ENCODE assay signal across 28 cellular contexts in genomic region chr3:183027276-183027675, GRCh38.
"Had no signal": no experiment of that assay in that cellular context is flagged by ENCODE, and none has a peak within 500 bp of the region (broad histone marks: within the 10 kb centered on the region; RNA-seq: fewer than 3 reads in every experiment).

No MANE protein-coding gene starts in this region.

- H3K27me3 Mint-ChIP-seq: dendritic cell treated with granulocyte-macrophage colony-stimulating factor and Interleukin-4, amounts not matched to agents 40 ng/mL and 50 ng/mL, for 4 days; naive thymus-derived CD4-positive, alpha-beta T cell; progenitor cell of endocrine pancreas; stimulated activated naive CD8-positive, alpha-beta T cell treated with anti-CD3 and anti-CD28 coated beads, Interleukin-15, amount 100 ng/mL, for 72 hours had no signal

- H3K79me2 ChIP-seq: parathyroid adenoma had no signal

- H3K4me3 ChIP-seq: colonic mucosa, esophagus muscularis mucosa, gastrocnemius medialis, neural progenitor cell, smooth muscle cell, thyroid gland, vagina had no signal

- H3K27me3 ChIP-seq: colonic mucosa, esophagus muscularis mucosa, gastrocnemius medialis, neural progenitor cell, thyroid gland, vagina had no signal

- H3K27ac Mint-ChIP-seq: dendritic cell treated with granulocyte-macrophage colony-stimulating factor and Interleukin-4, amounts not matched to agents 40 ng/mL and 50 ng/mL, for 4 days; naive thymus-derived CD4-positive, alpha-beta T cell; nephron; neural progenitor cell; progenitor cell of endocrine pancreas had no signal

- H3K9me3 Mint-ChIP-seq: dendritic cell treated with granulocyte-macrophage colony-stimulating factor and Interleukin-4, amounts not matched to agents 40 ng/mL and 50 ng/mL, for 4 days; neural progenitor cell; stimulated activated naive CD8-positive, alpha-beta T cell treated with anti-CD3 and anti-CD28 coated beads, Interleukin-15, amount 100 ng/mL, for 72 hours had no signal

- DNase-seq: colonic mucosa; effector memory CD4-positive, alpha-beta T cell; foreskin fibroblast; gastrocnemius medialis; head of caudate nucleus; kidney; mammary epithelial cell; mesendoderm; midbrain; naive thymus-derived CD4-positive, alpha-beta T cell; stimulated activated CD4-positive, alpha-beta T cell treated with anti-CD3 and anti-CD28 coated beads, Interleukin-12 subunit alpha, Interleukin-12 subunit beta, amount 100 ng/mL, for 4 hours; stimulated activated CD4-positive, alpha-beta T cell treated with anti-CD3 and anti-CD28 coated beads, Interleukin-1b, Interleukin-23, amount 100 ng/mL, for 48 hours; stimulated activated CD4-positive, alpha-beta T cell treated with anti-CD3 and anti-CD28 coated beads, Interleukin-4, amount 100 ng/mL, for 1 hour; stimulated activated CD8-positive, alpha-beta memory T cell treated with anti-CD3 and anti-CD28 coated beads, Interleukin-4, amount 100 ng/mL, for 48 hours; stimulated activated naive CD4-positive, alpha-beta T cell; stimulated activated naive CD8-positive, alpha-beta T cell treated with anti-CD3 and anti-CD28 coated beads, Interleukin-15, amount 100 ng/mL, for 72 hours; thyroid gland; trophoblast cell had no signal

- H2AFZ ChIP-seq: neural progenitor cell, parathyroid adenoma had no signal

- H3K4me2 ChIP-seq: neural progenitor cell, smooth muscle cell had no signal

- H3K36me3 ChIP-seq: colonic mucosa had no signal

- H3K4me1 Mint-ChIP-seq: nephron; stimulated activated naive CD8-positive, alpha-beta T cell treated with anti-CD3 and anti-CD28 coated beads, Interleukin-15, amount 100 ng/mL, for 72 hours had no signal

- H3K4me1 ChIP-seq: colonic mucosa, esophagus muscularis mucosa, gastrocnemius medialis, neural progenitor cell, parathyroid adenoma, thyroid gland, vagina had no signal

- H3K9me3 ChIP-seq: colonic mucosa, gastrocnemius medialis, thyroid gland, vagina had no signal

- H3K4me3 Mint-ChIP-seq: dendritic cell treated with granulocyte-macrophage colony-stimulating factor and Interleukin-4, amounts not matched to agents 40 ng/mL and 50 ng/mL, for 4 days; naive thymus-derived CD4-positive, alpha-beta T cell; nephron; neural progenitor cell; stimulated activated naive CD8-positive, alpha-beta T cell treated with anti-CD3 and anti-CD28 coated beads, Interleukin-15, amount 100 ng/mL, for 72 hours had no signal

- H3K27ac ChIP-seq: colonic mucosa, esophagus muscularis mucosa, gastrocnemius medialis, neural progenitor cell, parathyroid adenoma, thyroid gland, vagina had no signal

- ATAC-seq: gastrocnemius medialis; left lobe of liver; naive thymus-derived CD4-positive, alpha-beta T cell; sciatic nerve; stimulated activated naive CD8-positive, alpha-beta T cell treated with anti-CD3 and anti-CD28 coated beads, Interleukin-15, amount 100 ng/mL, for 72 hours had no signal
